Comparison of ENCODE assay signal across 8 cellular contexts in genomic region chr9:124414612-124415011, GRCh38. TPM values are rescaled to one million over a fixed set of nuclear protein-coding genes. Genes with fewer than 3 reads are reported as not detected.
DNase-seq lines count a peak whose midpoint lies in the region; ATAC-seq and TF ChIP-seq lines count a peak whose summit lies in the region.

No MANE protein-coding gene starts in this region.

- H3K4me3 Mint-ChIP-seq in stimulated activated naive CD8-positive, alpha-beta T cell treated with anti-CD3 and anti-CD28 coated beads, Interleukin-15, Interleukin-2, amounts not matched to agents 100 ng/mL and 50 ng/mL, for 24 hours: peak overlapping the region; percentile 99

- peak overlapping the region; percentile 93 for H3K27ac ChIP-seq in brain microvascular endothelial cell

- no peak for DNase-seq in stimulated activated naive CD8-positive, alpha-beta T cell treated with anti-CD3 and anti-CD28 coated beads, Interleukin-15, Interleukin-2, amounts not matched to agents 100 U/mL and 50 U/mL, for 24 hours
- DNase-seq in brain microvascular endothelial cell (no peak), mucosa of descending colon (no peak), NOMO-1 treated with dmso at 0.1 percent for 144 hours (lab: John Stamatoyannopoulos, UW; ENCODE audit: unreplicated experiment) (no peak), GM13976 (ENCODE audit: low spot score) (no peak), NCI-H2171 (lab: John Stamatoyannopoulos, UW) (no peak), sciatic nerve (ENCODE audit: low spot score) (no peak)

- intact Hi-C loops in mucosa of descending colon (cut with DNase I, micrococcal nuclease) (no loop called here), sciatic nerve (cut with DNase I) (no loop called here)

- H3K36me3 ChIP-seq in brain microvascular endothelial cell (replicated peaks) (peaks cover 35% of the 10 kb centered on the region), mucosa of descending colon (ENCODE audit: low read depth) (no peaks in the 10 kb centered on the region)

- peak overlapping the region; percentile 98 for H3K27ac Mint-ChIP-seq in stimulated activated naive CD8-positive, alpha-beta T cell treated with anti-CD3 and anti-CD28 coated beads, Interleukin-15, Interleukin-2, amounts not matched to agents 100 ng/mL and 50 ng/mL, for 24 hours

- peaks cover 45% of the 10 kb centered on the region for H3K36me3 Mint-ChIP-seq in stimulated activated naive CD8-positive, alpha-beta T cell treated with anti-CD3 and anti-CD28 coated beads, Interleukin-15, Interleukin-2, amounts not matched to agents 100 ng/mL and 50 ng/mL, for 24 hours (ENCODE audit: low read depth)

- peaks cover 43% of the 10 kb centered on the region for H3K4me1 Mint-ChIP-seq in stimulated activated naive CD8-positive, alpha-beta T cell treated with anti-CD3 and anti-CD28 coated beads, Interleukin-15, Interleukin-2, amounts not matched to agents 100 ng/mL and 50 ng/mL, for 24 hours (ENCODE audit: low read depth)

- no peaks in the 10 kb centered on the region for H3K9me3 ChIP-seq in mucosa of descending colon

- H3K4me3 ChIP-seq in brain microvascular endothelial cell (ENCODE audit: low read depth, low read length): peak overlapping the region; percentile 100
- peak overlapping the region; percentile 64 for H3K4me3 ChIP-seq in mucosa of descending colon

- in situ Hi-C loops in brain microvascular endothelial cell (cut with HindIII; ENCODE audit: low pct_ligation_motif_present, low sequenced_read_pairs) (no loop called here), GM13976 (cut with MboI; ENCODE audit: low sequenced_read_pairs, unreplicated experiment) (no loop called here)

- H3K4me1 ChIP-seq in mucosa of descending colon (ENCODE audit: low read depth): peaks cover 4% of the 10 kb centered on the region

- no peaks in the 10 kb centered on the region for H3K27me3 Mint-ChIP-seq in stimulated activated naive CD8-positive, alpha-beta T cell treated with anti-CD3 and anti-CD28 coated beads, Interleukin-15, Interleukin-2, amounts not matched to agents 100 ng/mL and 50 ng/mL, for 24 hours

- no peak for ATAC-seq in stimulated activated naive CD8-positive, alpha-beta T cell treated with anti-CD3 and anti-CD28 coated beads, Interleukin-15, Interleukin-2, amounts not matched to agents 100 U/mL and 50 U/mL, for 24 hours
- ATAC-seq in mucosa of descending colon (no peak), sciatic nerve (no peak)

- H3K9me3 Mint-ChIP-seq in stimulated activated naive CD8-positive, alpha-beta T cell treated with anti-CD3 and anti-CD28 coated beads, Interleukin-15, Interleukin-2, amounts not matched to agents 100 ng/mL and 50 ng/mL, for 24 hours: no peaks in the 10 kb centered on the region

- H3K27me3 ChIP-seq in brain microvascular endothelial cell (replicated peaks): no peaks in the 10 kb centered on the region

- no peak for TF ChIP-seq CTCF in brain microvascular endothelial cell (IDR thresholded peaks at IDR 0.05; ENCODE audit: low read depth, low read length, missing control alignments)
- no peak for TF ChIP-seq CTCF in mucosa of descending colon (IDR thresholded peaks at IDR 0.05)
- no peak for TF ChIP-seq CTCF in GM13976 (IDR thresholded peaks at IDR 0.05; ENCODE audit: borderline replicate concordance, control extremely low read depth, extremely low read depth, insufficient read depth, missing control alignments)

RNA-seq across cellular contexts. Expression of gene PSMB7, which starts 0.6 kb away (rescaled TPM):
- total RNA-seq in mucosa of descending colon (100 to 1,000 TPM in 1 of 3 donors, 10 to 100 TPM in 2; 83.6 to 120 (median 92.3) TPM), sciatic nerve (87.6 TPM)

RNA-seq across cellular contexts. Expression of gene ADGRD2, which starts 35.6 kb away (rescaled TPM):
- total RNA-seq in mucosa of descending colon: not detected
- not detected for total RNA-seq in sciatic nerve
